ENCODE assay signal across 8 cellular contexts in genomic region chr9:24897826-24898225, GRCh38.
"Had no signal": no experiment of that assay in that cellular context is flagged by ENCODE, and none has a peak within 500 bp of the region (broad histone marks: within the 10 kb centered on the region; RNA-seq: fewer than 3 reads in every experiment).

No MANE protein-coding gene starts in this region.

- H2AFZ ChIP-seq: GM23248 had no signal

- H3K9ac ChIP-seq: GM23248 had no signal

- FAIRE-seq: H1, H54, HTR-8/SVneo, K562 had no signal

- DNase-seq: GM23248, H9, HCEC 1CT, IMR-90 had no signal

- H3K27ac ChIP-seq: GM23248 had no signal

- ATAC-seq: K562 had no signal

- H3K4me3 ChIP-seq: GM23248, K562 had no signal
